1 cellular context compared by ENCODE assay signal in genomic region chr12:18864900-18865561, GRCh38.
TF ChIP-seq lines count a peak whose summit lies in the region.

No MANE protein-coding gene starts in this region.

TF ChIP-seq in H1, 55 proteins besides CTCF, POLR2A, EP300 and RAD21 (continued from another document):
- TF ChIP-seq POLR2AphosphoS5 (IDR thresholded peaks at IDR 0.05; ENCODE audit: low read depth, low read length), result no peak
- TF ChIP-seq USF2 (IDR thresholded peaks at IDR 0.05; ENCODE audit: low read length), result no peak
- no peak for TF ChIP-seq CHD7 (IDR thresholded peaks at IDR 0.05; ENCODE audit: insufficient replicate concordance, low read length)
